Comparison of ENCODE assay signal across 32 cellular contexts in genomic region chr20:58673119-58673518, GRCh38.
"Had no signal": no experiment of that assay in that cellular context is flagged by ENCODE, and none has a peak within 500 bp of the region (broad histone marks: within the 10 kb centered on the region; RNA-seq: fewer than 3 reads in every experiment).

No MANE protein-coding gene starts in this region.

- H3K9me3 Mint-ChIP-seq: activated CD8-positive, alpha-beta T cell treated with anti-CD3 and anti-CD28 coated beads for 36 hours; activated naive CD4-positive, alpha-beta T cell treated with anti-CD3 and anti-CD28 coated beads for 36 hours; activated naive CD4-positive, alpha-beta T cell treated with anti-CD3 and anti-CD28 coated beads, Interleukin-2, amount 50 U/mL, for 72 hours; activated T-helper 1 cell treated with anti-CD3 and anti-CD28 coated beads, Interleukin-12 subunit alpha, Interleukin-12 subunit beta, Interleukin-2, Interleukin-4 antibody, amounts not matched to agents 30 ng/mL and 10 ng/mL and 1 ng/mL, durations not matched to agents 14 hours and 24 hours and 36 hours had no signal

- DNase-seq: activated CD4-positive, alpha-beta T cell treated with anti-CD3 and anti-CD28 coated beads for 48 hours; activated CD4-positive, alpha-beta T cell treated with anti-CD3 and anti-CD28 coated beads, Interleukin-2, amount 50 U/mL, for 4 hours; activated CD8-positive, alpha-beta T cell treated with anti-CD3 and anti-CD28 coated beads for 36 hours; activated gamma-delta T cell treated with Interleukin-2 at 50 U/mL for 16 hours; activated naive CD4-positive, alpha-beta T cell treated with anti-CD3 and anti-CD28 coated beads for 36 hours; activated T-cell treated with anti-CD3 and anti-CD28 coated beads, Interleukin-2, amount 50 U/mL, for 1 hour; body of pancreas; NCI-H1092 treated with DMSO at 0.1 percent for 48 hours; NCI-H1417; NCI-H146; NCI-H187; NCI-H2081; NCI-H2171 treated with DMSO at 0.1 percent for 48 hours; NCI-H2227 treated with DMSO at 0.1 percent for 48 hours; NCI-H446; NCI-H510A treated with DMSO at 0.1 percent for 48 hours; NCI-H526 treated with DMSO at 0.1 percent for 48 hours; PC-9; Right ventricle myocardium superior; SW 1271; T-helper 1 cell; T1000 had no signal

- FAIRE-seq: astrocyte, K562, RCC 7860, TTC549 had no signal

- H3K4me3 ChIP-seq: adrenal gland, body of pancreas, breast epithelium, K562, PC-9 had no signal

- H2AFZ ChIP-seq: PC-9 had no signal

- H3K27ac Mint-ChIP-seq: activated CD8-positive, alpha-beta T cell treated with anti-CD3 and anti-CD28 coated beads for 36 hours; activated naive CD4-positive, alpha-beta T cell treated with anti-CD3 and anti-CD28 coated beads for 36 hours; activated T-helper 1 cell treated with anti-CD3 and anti-CD28 coated beads, Interleukin-12 subunit alpha, Interleukin-12 subunit beta, Interleukin-2, Interleukin-4 antibody, amounts not matched to agents 30 ng/mL and 10 ng/mL and 1 ng/mL, durations not matched to agents 14 hours and 24 hours and 36 hours had no signal

- H3K27me3 Mint-ChIP-seq: activated CD8-positive, alpha-beta T cell treated with anti-CD3 and anti-CD28 coated beads for 36 hours had no signal

- H3K4me1 ChIP-seq: adrenal gland, body of pancreas, breast epithelium had no signal

- ATAC-seq: activated CD4-positive, CD25-positive, alpha-beta regulatory T cell treated with anti-CD3 and anti-CD28 coated beads, Interleukin-2, amount 50 U/mL, for 24 hours; activated CD8-positive, alpha-beta T cell treated with anti-CD3 and anti-CD28 coated beads for 36 hours; activated naive CD4-positive, alpha-beta T cell treated with anti-CD3 and anti-CD28 coated beads, Interleukin-2, amount 50 U/mL, for 72 hours; body of pancreas; K562 had no signal

- H3K27me3 ChIP-seq: adrenal gland, body of pancreas, breast epithelium had no signal

- H3K4me3 Mint-ChIP-seq: activated CD8-positive, alpha-beta T cell treated with anti-CD3 and anti-CD28 coated beads for 36 hours; activated naive CD4-positive, alpha-beta T cell treated with anti-CD3 and anti-CD28 coated beads for 36 hours; activated T-helper 1 cell treated with anti-CD3 and anti-CD28 coated beads, Interleukin-12 subunit alpha, Interleukin-12 subunit beta, Interleukin-2, Interleukin-4 antibody, amounts not matched to agents 30 ng/mL and 10 ng/mL and 1 ng/mL, durations not matched to agents 14 hours and 24 hours and 36 hours had no signal

- H3K9me3 ChIP-seq: adrenal gland, body of pancreas, breast epithelium had no signal

- H3K4me2 ChIP-seq: PC-9 had no signal

- H3K27ac ChIP-seq: body of pancreas, breast epithelium, PC-9, RWPE1 had no signal
